In the genomic region with DNA sequence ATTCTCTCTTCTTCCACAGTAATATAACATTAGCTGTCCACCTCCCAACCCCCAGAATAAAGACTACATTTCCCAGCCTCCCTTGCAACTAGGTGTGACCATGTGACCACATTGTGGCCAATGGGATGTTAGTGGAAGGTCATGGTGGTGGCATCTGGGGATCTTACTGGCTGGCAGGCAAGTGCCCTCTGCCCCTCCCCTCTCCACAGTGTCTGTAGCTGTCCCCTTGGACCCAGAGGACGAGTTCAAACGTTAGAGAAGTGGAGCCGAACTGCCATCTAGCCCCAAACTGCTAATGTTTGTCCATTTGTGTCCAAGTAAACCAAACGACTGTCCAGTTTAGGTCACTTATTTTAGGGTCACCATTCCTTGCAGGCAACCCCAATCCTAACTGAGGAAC, we compare ENCODE assay signal across 8 cellular contexts. TPM values are rescaled to one million over a fixed set of nuclear protein-coding genes. Genes with fewer than 3 reads are reported as not detected.
DNase-seq lines count a peak whose midpoint lies in the region; ATAC-seq and TF ChIP-seq lines count a peak whose summit lies in the region.

No MANE protein-coding gene starts in this region.

- peaks cover 3% of the 10 kb centered on the region for H3K27me3 ChIP-seq in MM.1S (replicated peaks; ENCODE audit: insufficient read depth, low read length)
- peaks cover 0 to 19% (median 6%) of the 10 kb centered on the region in 7 donors for H3K27me3 ChIP-seq in heart right ventricle

- H3K4me3 Mint-ChIP-seq in activated CD8-positive, alpha-beta T cell treated with anti-CD3 and anti-CD28 coated beads for 36 hours, result no peak overlapping the region
- H3K4me3 Mint-ChIP-seq in type B pancreatic cell, result no peak overlapping the region

- intact Hi-C loops in activated CD8-positive, alpha-beta T cell treated with anti-CD3 and anti-CD28 coated beads for 36 hours (cut with micrococcal nuclease), result no loop called here
- intact Hi-C loops in heart right ventricle (cut with DNase I), result no loop called here

- H3K27ac Mint-ChIP-seq in activated CD8-positive, alpha-beta T cell treated with anti-CD3 and anti-CD28 coated beads for 36 hours, result no peak overlapping the region
- H3K27ac Mint-ChIP-seq in type B pancreatic cell, result no peak overlapping the region

- DNase-seq in activated T-cell treated with anti-CD3 and anti-CD28 coated beads for 48 hours (ENCODE audit: low read depth), result peak; percentile 15
- DNase-seq in activated T-cell treated with anti-CD3 and anti-CD28 coated beads for 4 hours, result no peak
- DNase-seq in MM.1S, result peak; percentile 9
- peak; percentile 55 for DNase-seq in activated CD8-positive, alpha-beta T cell treated with anti-CD3 and anti-CD28 coated beads for 36 hours
- DNase-seq in heart right ventricle, result peak in 1 of 2 donors; percentile 30
- peak; percentile 30 for DNase-seq in retinal pigment epithelial cell (ENCODE audit: low read depth)
- DNase-seq in type B pancreatic cell (ENCODE audit: extremely low spot score, unreplicated experiment), result no peak
- no peak for DNase-seq in activated gamma-delta T cell treated with Interleukin-2 at 50 U/mL for 16 hours

- H3K4me1 Mint-ChIP-seq in activated CD8-positive, alpha-beta T cell treated with anti-CD3 and anti-CD28 coated beads for 36 hours (ENCODE audit: low read depth), result no peaks in the 10 kb centered on the region
- peaks cover 14% of the 10 kb centered on the region for H3K4me1 Mint-ChIP-seq in type B pancreatic cell (ENCODE audit: unreplicated experiment)

- ATAC-seq in activated CD8-positive, alpha-beta T cell treated with anti-CD3 and anti-CD28 coated beads for 36 hours, result peak; percentile 93
- peak; percentile 79 to 96 (median 91) for ATAC-seq in heart right ventricle

- H3K36me3 ChIP-seq in MM.1S (replicated peaks; ENCODE audit: insufficient read depth, low read length), result no peaks in the 10 kb centered on the region
- no peaks in the 10 kb centered on the region for H3K36me3 ChIP-seq in heart right ventricle

- TF ChIP-seq CTCF in MM.1S (IDR thresholded peaks at IDR 0.05; ENCODE audit: low read length) (no peak), heart right ventricle (IDR thresholded peaks at IDR 0.05) (no peak), retinal pigment epithelial cell (conservative IDR thresholded peaks at IDR 0.05; ENCODE audit: low read depth, low read length) (no peak), type B pancreatic cell (conservative IDR thresholded peaks at IDR 0.05) (no peak)
- TF ChIP-seq CTCF in activated CD8-positive, alpha-beta T cell treated with anti-CD3 and anti-CD28 coated beads for 36 hours (IDR thresholded peaks at IDR 0.05), result no peak

- no peaks in the 10 kb centered on the region for H3K9me2 ChIP-seq in MM.1S (replicated peaks; ENCODE audit: insufficient read depth, low read length)

- H4K20me1 ChIP-seq in MM.1S (ENCODE audit: insufficient read depth, low read length), result no peaks in the 10 kb centered on the region

- H3K9ac ChIP-seq in MM.1S (ENCODE audit: low read length), result no peak overlapping the region

- POLR2A ChIA-PET in activated CD8-positive, alpha-beta T cell treated with anti-CD3 and anti-CD28 coated beads for 36 hours (lab: Charles Lee), result no interaction called here

- no peaks in the 10 kb centered on the region for H3K79me2 ChIP-seq in MM.1S (ENCODE audit: low read length)

- H3K36me3 Mint-ChIP-seq in activated CD8-positive, alpha-beta T cell treated with anti-CD3 and anti-CD28 coated beads for 36 hours (ENCODE audit: low read depth), result no peaks in the 10 kb centered on the region
- no peaks in the 10 kb centered on the region for H3K36me3 Mint-ChIP-seq in type B pancreatic cell

- H3K4me1 ChIP-seq in MM.1S (ENCODE audit: low read length) (no peaks in the 10 kb centered on the region), heart right ventricle (no peaks in the 10 kb centered on the region)

- H2AFZ ChIP-seq in MM.1S (ENCODE audit: low read length), result no peak overlapping the region

- H3K4me3 ChIP-seq in MM.1S (ENCODE audit: low read length) (no peak overlapping the region), heart right ventricle (no peak overlapping the region), retinal pigment epithelial cell (ENCODE audit: low read length) (no peak overlapping the region)

- CTCF ChIA-PET in activated CD8-positive, alpha-beta T cell treated with anti-CD3 and anti-CD28 coated beads for 36 hours (lab: Charles Lee), result no interaction called here

- no peaks in the 10 kb centered on the region for H3F3A ChIP-seq in MM.1S (ENCODE audit: insufficient read depth, low read length)

- H3K9me3 Mint-ChIP-seq in activated CD8-positive, alpha-beta T cell treated with anti-CD3 and anti-CD28 coated beads for 36 hours, result no peaks in the 10 kb centered on the region
- H3K9me3 Mint-ChIP-seq in type B pancreatic cell, result peaks cover 4% of the 10 kb centered on the region

- peaks cover 2% of the 10 kb centered on the region for H3K27me3 Mint-ChIP-seq in activated CD8-positive, alpha-beta T cell treated with anti-CD3 and anti-CD28 coated beads for 36 hours
- H3K27me3 Mint-ChIP-seq in type B pancreatic cell, result peaks cover 17% of the 10 kb centered on the region

- H3K27ac ChIP-seq in MM.1S (ENCODE audit: low read length) (no peak overlapping the region), heart right ventricle (no peak overlapping the region)

- H3K9me3 ChIP-seq in MM.1S (replicated peaks; ENCODE audit: insufficient read depth, low read length), result no peaks in the 10 kb centered on the region
- no peaks in the 10 kb centered on the region for H3K9me3 ChIP-seq in heart right ventricle

- H3K4me2 ChIP-seq in MM.1S (ENCODE audit: low read depth, low read length), result no peak overlapping the region

- WGBS in heart right ventricle, 2 donors, result 19 to 38% methylated on average over 4 of the region's 4 CpGs

RNA-seq across cellular contexts. Expression of a gene that starts 26.6 kb away (rescaled TPM):
- not detected for total RNA-seq in activated CD8-positive, alpha-beta T cell treated with anti-CD3 and anti-CD28 coated beads for 36 hours
- total RNA-seq in heart right ventricle, result not detected
- not detected for polyA plus RNA-seq in heart right ventricle
- total RNA-seq in type B pancreatic cell (ENCODE audit: low replicate concordance), result 0.12 and 0.17 TPM in 2 replicates

RNA-seq across cellular contexts. Expression of a gene that starts 28.2 kb away (rescaled TPM):
- not detected for total RNA-seq in activated CD8-positive, alpha-beta T cell treated with anti-CD3 and anti-CD28 coated beads for 36 hours
- total RNA-seq in heart right ventricle, result 1 to 10 TPM in 5 of 10 donors, under 1 TPM in 5; 0.55 to 2.1 (median 0.98) TPM
- 1 to 10 TPM; 2.6 to 5.7 TPM for polyA plus RNA-seq in heart right ventricle
- 0.95 and 2.0 TPM in 2 replicates for total RNA-seq in type B pancreatic cell (ENCODE audit: low replicate concordance)

Comparison
In these comparisons a context has a peak if more than half of its experiments do, and no peak if none do; other contexts are left out.
1. DNase-seq: peak in activated T-cell treated with anti-CD3 and anti-CD28 coated beads for 48 hours (single experiment), MM.1S (single experiment), activated CD8-positive, alpha-beta T cell treated with anti-CD3 and anti-CD28 coated beads for 36 hours (single experiment) and retinal pigment epithelial cell (single experiment); none in activated T-cell treated with anti-CD3 and anti-CD28 coated beads for 4 hours (single experiment), type B pancreatic cell (single experiment) and activated gamma-delta T cell treated with Interleukin-2 at 50 U/mL for 16 hours (single experiment).